In the genomic region with DNA sequence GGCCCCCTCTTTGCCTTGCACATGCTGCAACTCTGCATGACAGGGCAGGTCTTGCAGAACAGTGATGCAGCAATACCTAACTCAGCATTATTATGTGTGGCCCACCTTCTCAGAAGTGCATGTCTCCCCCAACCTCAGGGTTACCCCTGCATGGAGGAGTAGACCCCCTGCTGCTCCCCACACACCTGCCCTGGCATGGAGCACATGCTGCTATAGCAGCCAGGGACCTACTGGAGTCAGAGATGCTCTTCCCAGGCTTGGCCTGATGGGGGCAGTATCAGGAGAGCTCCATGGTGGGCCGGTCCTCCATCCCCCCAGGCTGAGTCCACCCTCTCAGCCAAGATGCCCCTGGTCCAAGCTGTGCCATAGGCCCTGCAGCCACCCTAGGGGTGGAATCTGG, we compare ENCODE assay signal across 10 cellular contexts. TPM values are rescaled to one million over a fixed set of nuclear protein-coding genes. Genes with fewer than 3 reads are reported as not detected.
DNase-seq lines count a peak whose midpoint lies in the region; TF ChIP-seq lines count a peak whose summit lies in the region.
"Had no signal": no experiment of that assay in that cellular context is flagged by ENCODE, and none has a peak within 500 bp of the region (broad histone marks: within the 10 kb centered on the region; RNA-seq: fewer than 3 reads in every experiment).

No MANE protein-coding gene starts in this region.

- no peak overlapping the region for H2BK15ac ChIP-seq in H9 (ENCODE audit: low read depth, low read length)

- no peak overlapping the region for H3K9ac ChIP-seq in H9 (ENCODE audit: extremely low read depth, insufficient read length, low read length)

- in situ Hi-C loops in astrocyte of the cerebellum (cut with HindIII; ENCODE audit: low sequenced_read_pairs): no loop called here

- no peak overlapping the region for H2BK12ac ChIP-seq in H9 (ENCODE audit: insufficient read length, low read depth, low read length)

- H3K4ac ChIP-seq in H9 (ENCODE audit: low read depth, low read length): no peak overlapping the region

- no peaks in the 10 kb centered on the region for H3K9me3 ChIP-seq in H9 (ENCODE audit: control insufficient read depth, low read depth, low read length)
- H3K9me3 ChIP-seq: esophagus squamous epithelium had no signal

- H3K27me3 Mint-ChIP-seq in H9 (ENCODE audit: low read depth) (peaks cover 1% of the 10 kb centered on the region), nephron progenitor cell (ENCODE audit: low read depth, poor library complexity) (peaks cover 17% of the 10 kb centered on the region)

- H3K36me3 Mint-ChIP-seq in H9 (ENCODE audit: insufficient read depth in 1 of 3, low read depth in 3 of 3) (no peaks in the 10 kb centered on the region), nephron progenitor cell (ENCODE audit: low read depth) (no peaks in the 10 kb centered on the region)

- H3T11ph ChIP-seq in H9 (ENCODE audit: low read length): no peak overlapping the region

- H3K18ac ChIP-seq in H9 (ENCODE audit: insufficient read length, low read depth, low read length): no peak overlapping the region

- H3K27ac Mint-ChIP-seq in H9 (peak overlapping the region in 1 of 3 experiments; percentile 97; a peak in 2 of 7 replicates), nephron progenitor cell (no peak overlapping the region)
- H3K27ac Mint-ChIP-seq: activated T-helper 2 cell treated with anti-CD3 and anti-CD28 coated beads, Interferon-gamma antibody, Interleukin-2, Interleukin-4, amounts not matched to agents 10 μg/mL and 5 μg/mL and 100 μg/mL, durations not matched to agents 14 hours and 24 hours and 36 hours had no signal

- H3K79me2 ChIP-seq in H9 (ENCODE audit: insufficient read depth, low read length): no peaks in the 10 kb centered on the region

- H3K4me2 ChIP-seq in H9 (ENCODE audit: insufficient read depth, insufficient read length, low read length): no peak overlapping the region

- no peak overlapping the region for H2BK20ac ChIP-seq in H9 (ENCODE audit: low read depth, low read length, poor library complexity, severe bottlenecking)

- H3K23ac ChIP-seq in H9 (ENCODE audit: insufficient read length, low read depth, low read length): no peak overlapping the region

- TF ChIP-seq CTCF in H9 (conservative IDR thresholded peaks at IDR 0.05) (peak; percentile 81), astrocyte of the cerebellum (IDR thresholded peaks at IDR 0.05; ENCODE audit: low read depth, low read length, missing control alignments) (peak; percentile 18), nephron progenitor cell (IDR thresholded peaks at IDR 0.05) (peak; percentile 33)

- H3K4me3 Mint-ChIP-seq in H9 (no peak overlapping the region), nephron progenitor cell (no peak overlapping the region)

- H3K4me1 Mint-ChIP-seq in H9: peaks cover 40 to 50% of the 10 kb centered on the region in 2 experiments
- peaks cover 60% of the 10 kb centered on the region for H3K4me1 Mint-ChIP-seq in nephron progenitor cell

- H2AFZ ChIP-seq in H9 (ENCODE audit: low read length): no peak overlapping the region

- H3K9me3 Mint-ChIP-seq in H9 (no peaks in the 10 kb centered on the region), nephron progenitor cell (no peaks in the 10 kb centered on the region)
- H3K9me3 Mint-ChIP-seq: activated T-helper 2 cell treated with anti-CD3 and anti-CD28 coated beads, Interferon-gamma antibody, Interleukin-2, Interleukin-4, amounts not matched to agents 10 μg/mL and 5 μg/mL and 100 μg/mL, durations not matched to agents 14 hours and 24 hours and 36 hours had no signal

- no peak overlapping the region for H4K8ac ChIP-seq in H9 (replicated peaks; ENCODE audit: insufficient read length, low read depth, low read length)

- no peaks in the 10 kb centered on the region for H3K23me2 ChIP-seq in H9 (ENCODE audit: insufficient read length, low read depth, low read length, poor library complexity, severe bottlenecking)

- no peak overlapping the region for H2AK5ac ChIP-seq in H9 (ENCODE audit: insufficient read length, low read length)

- no peaks in the 10 kb centered on the region for H3K27me3 ChIP-seq in H9 (ENCODE audit: insufficient read depth, low read length)
- H3K27me3 ChIP-seq: esophagus squamous epithelium had no signal

- H4K91ac ChIP-seq in H9 (ENCODE audit: insufficient read length, low read depth, low read length): no peak overlapping the region

- H3K79me1 ChIP-seq in H9 (ENCODE audit: insufficient read depth, low read depth, low read length, poor library complexity, severe bottlenecking): no peaks in the 10 kb centered on the region

- no peak overlapping the region for H2BK120ac ChIP-seq in H9 (ENCODE audit: low read depth, low read length, poor library complexity, severe bottlenecking)

- no peak overlapping the region for H2BK5ac ChIP-seq in H9 (ENCODE audit: insufficient read length, low read length)

- H3K14ac ChIP-seq in H9 (ENCODE audit: insufficient read depth, low read length): no peak overlapping the region

- H4K5ac ChIP-seq in H9 (ENCODE audit: insufficient read length, low read depth, low read length): no peak overlapping the region

- H3K4me3 ChIP-seq in astrocyte of the cerebellum (ENCODE audit: low read depth, low read length): no peak overlapping the region
- H3K4me3 ChIP-seq: esophagus squamous epithelium had no signal

- no CpG with 5 or more reads among the region's 1 CpG for WGBS in H9 (ENCODE audit: extremely low coverage, insufficient read length, low lambda C conversion rate)

- H3K27ac ChIP-seq in H9 (ENCODE audit: insufficient read length, low read depth, low read length): no peak overlapping the region
- H3K27ac ChIP-seq: esophagus squamous epithelium, HL-60 had no signal

- no peak overlapping the region for H3K56ac ChIP-seq in H9 (ENCODE audit: insufficient read length, low read depth, low read length)

- DNase-seq in ELR (ENCODE audit: low read depth) (peak; percentile 26), H9 (peak; percentile 79), astrocyte of the cerebellum (ENCODE audit: low read depth) (no peak), nephron progenitor cell (peak; percentile 47), medulla oblongata (ENCODE audit: extremely low spot score) (no peak), SW480 (ENCODE audit: low spot score) (no peak), SW 1271 (lab: John Stamatoyannopoulos, UW) (no peak)
- DNase-seq: esophagus squamous epithelium had no signal

- peaks cover 8% of the 10 kb centered on the region; the same call in 1 of the 2 replicates for H3K4me1 ChIP-seq in H9 (ENCODE audit: insufficient read depth, low read length)

- H4K20me1 ChIP-seq in H9 (ENCODE audit: control insufficient read depth, insufficient read depth, insufficient read length): no peaks in the 10 kb centered on the region

RNA-seq across cellular contexts. Expression of a gene that starts 13.2 kb away (rescaled TPM):
- total RNA-seq in H9 (2021): 120 and 121 TPM in 2 replicates

Comparison
In these comparisons a context has a peak if more than half of its experiments do, and no peak if none do; other contexts are left out.
1. DNase-seq: peak in ELR (single experiment), H9 (single experiment) and nephron progenitor cell (single experiment); none in astrocyte of the cerebellum (single experiment), medulla oblongata (single experiment), SW480 (single experiment) and SW 1271 (0 of 2).
2. CTCF ChIP-seq: peak in every context shown above with its lines; median percentile 81 in H9; 33 in nephron progenitor cell; 18 in astrocyte of the cerebellum.